In the genomic region with DNA sequence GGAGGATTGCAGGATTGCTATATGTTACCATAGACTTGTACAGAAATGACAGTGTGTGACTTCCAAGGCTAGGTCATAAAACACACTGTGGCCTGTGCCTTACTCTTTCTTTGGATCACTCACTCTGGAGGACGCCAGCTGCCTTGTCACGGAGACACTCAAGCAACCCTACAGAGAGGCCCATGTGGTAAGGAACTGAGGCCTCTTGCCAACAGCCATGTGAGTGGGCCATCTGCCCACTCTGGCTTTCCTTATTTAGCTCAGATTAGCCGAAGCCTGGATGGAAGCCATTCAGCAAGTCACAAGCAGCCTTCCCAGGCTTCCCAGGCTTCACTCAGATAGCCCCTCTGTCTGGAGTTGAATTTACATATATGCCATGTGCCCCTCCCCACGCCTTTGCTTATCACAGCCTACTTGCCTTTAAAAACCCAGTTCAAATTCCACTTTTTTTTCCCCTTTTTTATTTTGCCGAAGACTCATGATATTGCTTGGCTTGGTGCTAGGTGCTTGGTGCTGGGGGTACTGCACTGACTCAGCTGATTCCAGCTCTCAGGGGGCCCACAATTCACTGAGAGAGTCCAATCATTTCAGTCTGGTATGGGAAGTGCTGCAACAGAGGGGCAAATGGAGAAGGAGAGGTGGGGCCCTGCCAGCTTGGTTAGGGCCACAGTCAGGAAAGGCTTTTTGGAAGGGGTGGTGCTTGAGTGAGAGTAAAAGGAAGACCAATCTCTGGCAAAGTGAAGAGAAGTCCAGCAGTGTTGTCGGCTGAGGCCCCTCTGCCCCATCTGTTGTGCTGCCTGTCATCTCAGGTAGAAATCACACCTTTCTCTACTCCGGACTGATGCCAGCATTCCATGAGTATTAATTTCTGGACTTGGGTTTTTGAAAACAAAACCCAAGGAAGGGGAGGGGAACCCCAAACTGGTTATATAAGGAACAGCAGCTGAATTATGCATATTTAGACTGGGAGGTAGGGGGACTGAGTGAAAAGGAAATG, we compare ENCODE assay signal across 10 cellular contexts. TPM values are rescaled to one million over a fixed set of nuclear protein-coding genes. Genes with fewer than 3 reads are reported as not detected.
A peak's percentile ranks its signal among the peaks of the same experiment; 100 is the strongest.
DNase-seq lines count a peak whose midpoint lies in the region; ATAC-seq lines count a peak whose summit lies in the region.
"Had no signal": no experiment of that assay in that cellular context is flagged by ENCODE, and none has a peak within 500 bp of the region (broad histone marks: within the 10 kb centered on the region; RNA-seq: fewer than 3 reads in every experiment).

No MANE protein-coding gene starts in this region.

- peaks cover 0 to 3% (median 0%) of the 10 kb centered on the region in 3 donors for H3K36me3 Mint-ChIP-seq in naive thymus-derived CD8-positive, alpha-beta T cell

- H3K9me3 Mint-ChIP-seq in naive thymus-derived CD8-positive, alpha-beta T cell: no peaks in the 10 kb centered on the region
- H3K9me3 Mint-ChIP-seq: activated CD8-positive, alpha-beta T cell treated with anti-CD3 and anti-CD28 coated beads for 36 hours had no signal

- DNase-seq in SHP77 (lab: John Stamatoyannopoulos, UW) (peak; percentile 46 to 66), SHP77 treated with DMSO at 0.1 percent for 48 hours (lab: John Stamatoyannopoulos, UW) (no peak), dedifferentiated amniotic fluid mesenchymal stem cell (ENCODE audit: extremely low spot score) (peak; percentile 72), midbrain (lab: John Stamatoyannopoulos, UW) (peak; percentile 65)
- no peak for DNase-seq in naive thymus-derived CD8-positive, alpha-beta T cell
- no peak for DNase-seq in activated CD4-positive, alpha-beta T cell treated with anti-CD3 and anti-CD28 coated beads for 4 hours
- DNase-seq: activated CD8-positive, alpha-beta T cell treated with anti-CD3 and anti-CD28 coated beads for 36 hours; MM.1S had no signal

- ATAC-seq in naive thymus-derived CD8-positive, alpha-beta T cell: no peak
- ATAC-seq in HG03039 (IDR thresholded peaks at IDR 0.05; ENCODE audit: unreplicated experiment): no peak
- no peak for ATAC-seq in HG02610 (IDR thresholded peaks at IDR 0.05; ENCODE audit: unreplicated experiment)
- ATAC-seq: activated CD8-positive, alpha-beta T cell treated with anti-CD3 and anti-CD28 coated beads for 36 hours had no signal

- peaks cover 0 to 6% (median 3%) of the 10 kb centered on the region in 4 donors for H3K4me1 Mint-ChIP-seq in naive thymus-derived CD8-positive, alpha-beta T cell

- peak overlapping the region in 1 of 10 donors; percentile 39 for H3K27ac Mint-ChIP-seq in naive thymus-derived CD8-positive, alpha-beta T cell
- H3K27ac Mint-ChIP-seq: activated CD8-positive, alpha-beta T cell treated with anti-CD3 and anti-CD28 coated beads for 36 hours had no signal

- H3K27me3 Mint-ChIP-seq in naive thymus-derived CD8-positive, alpha-beta T cell: peaks cover 3 to 20% (median 4%) of the 10 kb centered on the region in 5 donors

- no peak overlapping the region for H3K4me3 Mint-ChIP-seq in naive thymus-derived CD8-positive, alpha-beta T cell
- H3K4me3 Mint-ChIP-seq: activated CD8-positive, alpha-beta T cell treated with anti-CD3 and anti-CD28 coated beads for 36 hours had no signal

- POLR2A ChIA-PET in naive thymus-derived CD8-positive, alpha-beta T cell (lab: Charles Lee): no interaction called here

RNA-seq across cellular contexts. Expression of a gene that starts 14.5 kb away (rescaled TPM):
- total RNA-seq in naive thymus-derived CD8-positive, alpha-beta T cell: not detected
- polyA plus RNA-seq in naive thymus-derived CD8-positive, alpha-beta T cell: not detected
- total RNA-seq: activated CD8-positive, alpha-beta T cell treated with anti-CD3 and anti-CD28 coated beads for 36 hours had no signal

Comparison
In these comparisons a context has a peak if more than half of its experiments do, and no peak if none do; other contexts are left out.
1. DNase-seq: peak in SHP77 (2 of 2), dedifferentiated amniotic fluid mesenchymal stem cell (single experiment) and midbrain (single experiment); none in SHP77 treated with DMSO at 0.1 percent for 48 hours (single experiment), naive thymus-derived CD8-positive, alpha-beta T cell (0 of 10) and activated CD4-positive, alpha-beta T cell treated with anti-CD3 and anti-CD28 coated beads for 4 hours (0 of 2).